ENCODE assay signal across 1 cellular context in genomic region chr13:97257800-97258799, GRCh38.
TF ChIP-seq lines count a peak whose summit lies in the region.

No MANE protein-coding gene starts in this region.

TF ChIP-seq in SK-N-SH, 30 proteins besides CTCF, POLR2A, EP300 and RAD21 (continued from another document):
- TF ChIP-seq, protein P1, sequence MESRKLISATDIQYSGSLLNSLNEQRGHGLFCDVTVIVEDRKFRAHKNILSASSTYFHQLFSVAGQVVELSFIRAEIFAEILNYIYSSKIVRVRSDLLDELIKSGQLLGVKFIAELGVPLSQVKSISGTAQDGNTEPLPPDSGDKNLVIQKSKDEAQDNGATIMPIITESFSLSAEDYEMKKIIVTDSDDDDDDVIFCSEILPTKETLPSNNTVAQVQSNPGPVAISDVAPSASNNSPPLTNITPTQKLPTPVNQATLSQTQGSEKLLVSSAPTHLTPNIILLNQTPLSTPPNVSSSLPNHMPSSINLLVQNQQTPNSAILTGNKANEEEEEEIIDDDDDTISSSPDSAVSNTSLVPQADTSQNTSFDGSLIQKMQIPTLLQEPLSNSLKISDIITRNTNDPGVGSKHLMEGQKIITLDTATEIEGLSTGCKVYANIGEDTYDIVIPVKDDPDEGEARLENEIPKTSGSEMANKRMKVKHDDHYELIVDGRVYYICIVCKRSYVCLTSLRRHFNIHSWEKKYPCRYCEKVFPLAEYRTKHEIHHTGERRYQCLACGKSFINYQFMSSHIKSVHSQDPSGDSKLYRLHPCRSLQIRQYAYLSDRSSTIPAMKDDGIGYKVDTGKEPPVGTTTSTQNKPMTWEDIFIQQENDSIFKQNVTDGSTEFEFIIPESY (IDR thresholded peaks at IDR 0.05; ENCODE audit: borderline replicate concordance, low read depth): no peak
- TF ChIP-seq YY1 (IDR thresholded peaks at IDR 0.05; ENCODE audit: low read depth) (no peak), FOSL2 (IDR thresholded peaks at IDR 0.05; ENCODE audit: borderline replicate concordance, low read depth) (peak; percentile 94), MAX (IDR thresholded peaks at IDR 0.05; ENCODE audit: low read depth) (no peak), POLR2AphosphoS5 (IDR thresholded peaks at IDR 0.05; ENCODE audit: low read depth, low read length) (peak; percentile 71; the same call in 1 of the 2 replicates), SMC3 (IDR thresholded peaks at IDR 0.05; ENCODE audit: low read depth, low read length) (no peak), CHD2 (IDR thresholded peaks at IDR 0.05; ENCODE audit: low read length, partially characterized antibody) (no peak), RXRA (IDR thresholded peaks at IDR 0.05; ENCODE audit: borderline replicate concordance, low read depth) (0 out of 2 replicates have a peak, but pooled peaks have one; percentile 26), MXI1 (IDR thresholded peaks at IDR 0.05; ENCODE audit: low read depth, low read length) (no peak), NRF1 (IDR thresholded peaks at IDR 0.05; ENCODE audit: low read depth, low read length) (no peak), GABPA (IDR thresholded peaks at IDR 0.05; ENCODE audit: low read depth) (0 out of 2 replicates have a peak, but pooled peaks have one; percentile 15), TAF1 (IDR thresholded peaks at IDR 0.05; ENCODE audit: borderline replicate concordance, low read depth, low read length) (no peak)
- TF ChIP-seq, protein P2, sequence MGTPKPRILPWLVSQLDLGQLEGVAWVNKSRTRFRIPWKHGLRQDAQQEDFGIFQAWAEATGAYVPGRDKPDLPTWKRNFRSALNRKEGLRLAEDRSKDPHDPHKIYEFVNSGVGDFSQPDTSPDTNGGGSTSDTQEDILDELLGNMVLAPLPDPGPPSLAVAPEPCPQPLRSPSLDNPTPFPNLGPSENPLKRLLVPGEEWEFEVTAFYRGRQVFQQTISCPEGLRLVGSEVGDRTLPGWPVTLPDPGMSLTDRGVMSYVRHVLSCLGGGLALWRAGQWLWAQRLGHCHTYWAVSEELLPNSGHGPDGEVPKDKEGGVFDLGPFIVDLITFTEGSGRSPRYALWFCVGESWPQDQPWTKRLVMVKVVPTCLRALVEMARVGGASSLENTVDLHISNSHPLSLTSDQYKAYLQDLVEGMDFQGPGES (IDR thresholded peaks at IDR 0.05; ENCODE audit: low read depth, low read length): no peak
TF ChIP-seq in SK-N-SH: peak in this region for 11.
